15 cellular contexts compared by ENCODE assay signal in the genomic region with DNA sequence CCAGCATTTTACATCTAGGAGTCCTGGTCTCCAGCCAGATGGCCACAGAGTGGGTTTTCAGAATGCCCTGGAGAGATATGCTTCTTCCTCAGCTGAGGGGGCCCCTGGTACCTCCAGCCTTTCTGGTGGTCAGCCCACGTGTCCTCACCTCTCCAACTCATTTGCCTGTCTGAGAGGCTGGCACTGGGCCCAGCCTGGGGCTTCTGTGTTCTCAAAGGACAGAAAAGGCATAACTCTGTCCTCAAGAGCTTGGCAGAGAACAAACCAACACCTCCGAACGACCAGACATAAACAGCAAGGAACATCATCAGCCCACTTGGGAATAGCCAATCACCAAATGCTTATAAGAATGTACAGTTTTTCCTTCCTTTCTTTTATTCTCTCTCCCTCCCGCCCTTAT. TPM values are rescaled to one million over a fixed set of nuclear protein-coding genes. Genes with fewer than 3 reads are reported as not detected.
DNase-seq lines count a peak whose midpoint lies in the region; ATAC-seq and TF ChIP-seq lines count a peak whose summit lies in the region.
"Had no signal": no experiment of that assay in that cellular context is flagged by ENCODE, and none has a peak within 500 bp of the region (broad histone marks: within the 10 kb centered on the region; RNA-seq: fewer than 3 reads in every experiment).

No MANE protein-coding gene starts in this region.

- intact Hi-C loops in heart right ventricle (cut with DNase I), result no loop called here

- H3K4me1 Mint-ChIP-seq in activated naive CD8-positive, alpha-beta T cell treated with anti-CD3 and anti-CD28 coated beads, Interleukin-2, amount 50 U/mL, for 24 hours, result peaks cover 30% of the 10 kb centered on the region

- peak overlapping the region in 9 of 10 donors; percentile 77 to 99 (median 89) for H3K27ac ChIP-seq in heart right ventricle

- H3K4me3 ChIP-seq in heart right ventricle (no peak overlapping the region), skeletal muscle cell (ENCODE audit: low read depth, low read length) (no peak overlapping the region)
- H3K4me3 ChIP-seq: prostate gland had no signal

- H3K9me3 ChIP-seq in heart right ventricle, result no peaks in the 10 kb centered on the region
- H3K9me3 ChIP-seq: BE2C, prostate gland had no signal

- H3K36me3 ChIP-seq in heart right ventricle, result peaks cover 0 to 90% (median 10%) of the 10 kb centered on the region in 9 donors
- H3K36me3 ChIP-seq: BE2C, prostate gland had no signal

- no peaks in the 10 kb centered on the region for H3K27me3 Mint-ChIP-seq in activated naive CD8-positive, alpha-beta T cell treated with anti-CD3 and anti-CD28 coated beads, Interleukin-2, amount 50 U/mL, for 24 hours
- H3K27me3 Mint-ChIP-seq: central memory CD8-positive, alpha-beta T cell had no signal

- H3K27ac Mint-ChIP-seq in activated naive CD8-positive, alpha-beta T cell treated with anti-CD3 and anti-CD28 coated beads, Interleukin-2, amount 50 U/mL, for 24 hours, result no peak overlapping the region

- no peak overlapping the region for H3K4me3 Mint-ChIP-seq in activated naive CD8-positive, alpha-beta T cell treated with anti-CD3 and anti-CD28 coated beads, Interleukin-2, amount 50 U/mL, for 24 hours
- H3K4me3 Mint-ChIP-seq: central memory CD8-positive, alpha-beta T cell had no signal

- ATAC-seq in heart right ventricle, result no peak
- no peak for ATAC-seq in activated naive CD8-positive, alpha-beta T cell treated with anti-CD3 and anti-CD28 coated beads, Interleukin-2, amount 50 U/mL, for 24 hours

- H3K4me1 ChIP-seq in heart right ventricle, result peaks cover 41 to 100% (median 97%) of the 10 kb centered on the region in 9 donors
- H3K4me1 ChIP-seq: BE2C, prostate gland had no signal

- TF ChIP-seq CTCF in heart right ventricle (IDR thresholded peaks at IDR 0.05), result no peak

- WGBS in heart right ventricle, 2 donors, result 39% methylated on average over 4 of the region's 4 CpGs

- DNase-seq in DMS79 treated with DMSO at 0.1 percent for 48 hours (lab: John Stamatoyannopoulos, UW), result peak; percentile 86
- peak; percentile 51 for DNase-seq in astrocyte of the hippocampus (ENCODE audit: low read depth, low spot score)
- no peak for DNase-seq in heart right ventricle
- peak; percentile 26 for DNase-seq in skeletal muscle cell (ENCODE audit: low read depth)
- DNase-seq in activated naive CD8-positive, alpha-beta T cell treated with anti-CD3 and anti-CD28 coated beads, Interleukin-2, amount 50 U/mL, for 24 hours, result no peak
- DNase-seq in COR-L47 (lab: John Stamatoyannopoulos, UW), result no peak
- DNase-seq in NK-92 (lab: John Stamatoyannopoulos, UW; ENCODE audit: unreplicated experiment), result no peak
- no peak for DNase-seq in stimulated activated CD4-positive, alpha-beta T cell treated with anti-CD3 and anti-CD28 coated beads, Interleukin-4, amount 100 ng/mL, for 1 hour
- DNase-seq: activated CD4-positive, CD25-positive, alpha-beta regulatory T cell treated with anti-CD3 and anti-CD28 coated beads, Interleukin-2, amount 50 U/mL, for 72 hours; BE2C; GDM1; MM.1S; NCI-H69 had no signal

- no peaks in the 10 kb centered on the region for H3K27me3 ChIP-seq in heart right ventricle
- H3K27me3 ChIP-seq: BE2C had no signal

- no peaks in the 10 kb centered on the region for H3K9me3 Mint-ChIP-seq in activated naive CD8-positive, alpha-beta T cell treated with anti-CD3 and anti-CD28 coated beads, Interleukin-2, amount 50 U/mL, for 24 hours
- H3K9me3 Mint-ChIP-seq: central memory CD8-positive, alpha-beta T cell had no signal

- H3K36me3 Mint-ChIP-seq in activated naive CD8-positive, alpha-beta T cell treated with anti-CD3 and anti-CD28 coated beads, Interleukin-2, amount 50 U/mL, for 24 hours (ENCODE audit: low read depth), result peaks cover 5% of the 10 kb centered on the region

RNA-seq across cellular contexts. Expression of gene ENG, which starts 17.1 kb away (rescaled TPM):
- 100 to 1,000 TPM in 8 of 10 donors, 10 to 100 TPM in 2; 76.8 to 263 (median 137) TPM for total RNA-seq in heart right ventricle
- 100 to 1,000 TPM; 199 to 310 TPM for polyA plus RNA-seq in heart right ventricle

RNA-seq across cellular contexts. Expression of gene FPGS, which starts 34.7 kb away (rescaled TPM):
- 10 to 100 TPM; 40.2 to 58.5 (median 46.5) TPM for total RNA-seq in heart right ventricle
- polyA plus RNA-seq in heart right ventricle, result 10 to 100 TPM; 40.7 to 45.5 TPM

RNA-seq across cellular contexts. Expression of gene AK1, which starts 40.1 kb away (rescaled TPM):
- total RNA-seq in heart right ventricle, result 100 to 1,000 TPM; 553 to 918 (median 731) TPM
- 1,000 to 10,000 TPM in 1 of 2 donors, 100 to 1,000 TPM in 1; 500 to 1,050 TPM for polyA plus RNA-seq in heart right ventricle

RNA-seq across cellular contexts. Expression of gene CDK9, which starts 51.5 kb away (rescaled TPM):
- total RNA-seq in heart right ventricle, result 10 to 100 TPM; 30.9 to 59.0 (median 44.1) TPM
- polyA plus RNA-seq in heart right ventricle, result 10 to 100 TPM; 32.5 to 47.7 TPM

RNA-seq across cellular contexts. Expression of gene SH2D3C, which starts 58.9 kb away (rescaled TPM):
- total RNA-seq in heart right ventricle, result 10 to 100 TPM; 10.9 to 26.0 (median 17.7) TPM
- 10 to 100 TPM; 30.1 to 36.7 TPM for polyA plus RNA-seq in heart right ventricle

Comparison
In these comparisons a context has a peak if more than half of its experiments do, and no peak if none do; other contexts are left out.
1. DNase-seq: peak in DMS79 treated with DMSO at 0.1 percent for 48 hours (single experiment), astrocyte of the hippocampus (single experiment) and skeletal muscle cell (single experiment); none in heart right ventricle (0 of 2), activated naive CD8-positive, alpha-beta T cell treated with anti-CD3 and anti-CD28 coated beads, Interleukin-2, amount 50 U/mL, for 24 hours (single experiment), COR-L47 (single experiment), NK-92 (single experiment) and stimulated activated CD4-positive, alpha-beta T cell treated with anti-CD3 and anti-CD28 coated beads, Interleukin-4, amount 100 ng/mL, for 1 hour (single experiment).